Comparison of ENCODE assay signal across 8 cellular contexts in genomic region chr19:47190167-47190727, GRCh38. TPM values are rescaled to one million over a fixed set of nuclear protein-coding genes. Genes with fewer than 3 reads are reported as not detected.
A peak's percentile ranks its signal among the peaks of the same experiment; 100 is the strongest.
DNase-seq lines count a peak whose midpoint lies in the region; ATAC-seq and TF ChIP-seq lines count a peak whose summit lies in the region.

No MANE protein-coding gene starts in this region.

- H3K4me3 ChIP-seq in MG63 (no peak overlapping the region), fibroblast of mammary gland (ENCODE audit: control insufficient read depth, low read depth, low read length) (no peak overlapping the region), tibial artery (peak overlapping the region; percentile 15 to 31)

- intact Hi-C loops in tibial artery (cut with DNase I; ENCODE audit: low total_unique reads), result no loop called here

- H3K4me1 Mint-ChIP-seq in activated T-cell treated with anti-CD3 and anti-CD28 coated beads, Interleukin-2, amount 50 U/mL, for 72 hours (ENCODE audit: low read depth), result peaks cover 89% of the 10 kb centered on the region
- peaks cover 29% of the 10 kb centered on the region for H3K4me1 Mint-ChIP-seq in osteocyte (ENCODE audit: unreplicated experiment)

- H3K27ac ChIP-seq in 22Rv1 (peak overlapping the region; percentile 57), tibial artery (peak overlapping the region; percentile 72 to 75)

- peaks cover 0 to 34% (median 26%) of the 10 kb centered on the region in 4 donors for H3K4me1 ChIP-seq in tibial artery

- DNase-seq in MG63 (peak; percentile 85), fibroblast of mammary gland (ENCODE audit: low read depth) (peak; percentile 52), osteocyte (ENCODE audit: extremely low spot score, unreplicated experiment) (peak; percentile 85), tibial artery (peak; percentile 65 to 93), GF-D8 (lab: John Stamatoyannopoulos, UW) (no peak)
- DNase-seq in activated T-cell treated with anti-CD3 and anti-CD28 coated beads, Interleukin-2, amount 50 U/mL, for 72 hours, result peak; percentile 75 to 82

- H3K36me3 ChIP-seq in MG63 (peaks cover 64% of the 10 kb centered on the region), tibial artery (no peaks in the 10 kb centered on the region)

- H3K36me3 Mint-ChIP-seq in activated T-cell treated with anti-CD3 and anti-CD28 coated beads, Interleukin-2, amount 50 U/mL, for 72 hours (ENCODE audit: insufficient read depth in 2 of 2), result peaks cover 20 to 36% of the 10 kb centered on the region in 2 donors
- H3K36me3 Mint-ChIP-seq in osteocyte (ENCODE audit: unreplicated experiment), result peaks cover 9% of the 10 kb centered on the region

- H3K27ac Mint-ChIP-seq in activated T-cell treated with anti-CD3 and anti-CD28 coated beads, Interleukin-2, amount 50 U/mL, for 72 hours, result peak overlapping the region; percentile 47
- H3K27ac Mint-ChIP-seq in osteocyte (ENCODE audit: unreplicated experiment), result peak overlapping the region; percentile 71

- H3K9me3 ChIP-seq in MG63 (no peaks in the 10 kb centered on the region), tibial artery (no peaks in the 10 kb centered on the region)

- no peaks in the 10 kb centered on the region for H3K27me3 ChIP-seq in MG63
- no peaks in the 10 kb centered on the region for H3K27me3 ChIP-seq in tibial artery

- H3K27me3 Mint-ChIP-seq in activated T-cell treated with anti-CD3 and anti-CD28 coated beads, Interleukin-2, amount 50 U/mL, for 72 hours (ENCODE audit: low read depth), result no peaks in the 10 kb centered on the region
- H3K27me3 Mint-ChIP-seq in osteocyte (ENCODE audit: unreplicated experiment), result no peaks in the 10 kb centered on the region

- no peaks in the 10 kb centered on the region for H3K9me3 Mint-ChIP-seq in activated T-cell treated with anti-CD3 and anti-CD28 coated beads, Interleukin-2, amount 50 U/mL, for 72 hours
- H3K9me3 Mint-ChIP-seq in osteocyte (ENCODE audit: unreplicated experiment), result no peaks in the 10 kb centered on the region

- peak overlapping the region; percentile 77 to 79 for H3K4me3 Mint-ChIP-seq in activated T-cell treated with anti-CD3 and anti-CD28 coated beads, Interleukin-2, amount 50 U/mL, for 72 hours
- no peak overlapping the region for H3K4me3 Mint-ChIP-seq in osteocyte (ENCODE audit: unreplicated experiment)

- TF ChIP-seq CTCF in 22Rv1 (IDR thresholded peaks at IDR 0.05), result no peak
- TF ChIP-seq CTCF in fibroblast of mammary gland (conservative IDR thresholded peaks at IDR 0.05; ENCODE audit: control insufficient read depth, insufficient read depth, low read depth, low read length), result no peak
- no peak for TF ChIP-seq CTCF in osteocyte (IDR thresholded peaks at IDR 0.05)
- no peak for TF ChIP-seq CTCF in tibial artery (IDR thresholded peaks at IDR 0.05)

- peak; percentile 50 to 55 for ATAC-seq in activated T-cell treated with anti-CD3 and anti-CD28 coated beads, Interleukin-2, amount 50 U/mL, for 72 hours (replicated peaks in 1 of 2)
- ATAC-seq in HG02885 (IDR thresholded peaks at IDR 0.05; ENCODE audit: poor library complexity, unreplicated experiment), result no peak

RNA-seq across cellular contexts. Expression of gene BBC3, which starts 40.8 kb away (rescaled TPM):
- 14.7 and 38.8 TPM in 2 replicates for total RNA-seq in MG63 (2014; rRNA removed; shearing (Covaris generic); ENCODE audit: low replicate concordance)
- total RNA-seq in activated T-cell treated with anti-CD3 and anti-CD28 coated beads, Interleukin-2, amount 50 U/mL, for 72 hours, result 10 to 100 TPM; 41.4 to 59.2 TPM
- 27.9 and 34.3 TPM in 2 replicates for total RNA-seq in osteocyte

RNA-seq across cellular contexts. Expression of gene SAE1, which starts 59.6 kb away (rescaled TPM):
- total RNA-seq in MG63 (2014; rRNA removed; shearing (Covaris generic); ENCODE audit: low replicate concordance), result 389 and 411 TPM in 2 replicates
- total RNA-seq in activated T-cell treated with anti-CD3 and anti-CD28 coated beads, Interleukin-2, amount 50 U/mL, for 72 hours, result 100 to 1,000 TPM; 232 to 254 TPM
- 96.6 and 110 TPM in 2 replicates for total RNA-seq in osteocyte

Comparison
In these comparisons a context has a peak if more than half of its experiments do, and no peak if none do; other contexts are left out.
1. H3K4me3 ChIP-seq: peak in tibial artery (2 of 2); none in MG63 (single experiment) and fibroblast of mammary gland (single experiment).